In the genomic region with DNA sequence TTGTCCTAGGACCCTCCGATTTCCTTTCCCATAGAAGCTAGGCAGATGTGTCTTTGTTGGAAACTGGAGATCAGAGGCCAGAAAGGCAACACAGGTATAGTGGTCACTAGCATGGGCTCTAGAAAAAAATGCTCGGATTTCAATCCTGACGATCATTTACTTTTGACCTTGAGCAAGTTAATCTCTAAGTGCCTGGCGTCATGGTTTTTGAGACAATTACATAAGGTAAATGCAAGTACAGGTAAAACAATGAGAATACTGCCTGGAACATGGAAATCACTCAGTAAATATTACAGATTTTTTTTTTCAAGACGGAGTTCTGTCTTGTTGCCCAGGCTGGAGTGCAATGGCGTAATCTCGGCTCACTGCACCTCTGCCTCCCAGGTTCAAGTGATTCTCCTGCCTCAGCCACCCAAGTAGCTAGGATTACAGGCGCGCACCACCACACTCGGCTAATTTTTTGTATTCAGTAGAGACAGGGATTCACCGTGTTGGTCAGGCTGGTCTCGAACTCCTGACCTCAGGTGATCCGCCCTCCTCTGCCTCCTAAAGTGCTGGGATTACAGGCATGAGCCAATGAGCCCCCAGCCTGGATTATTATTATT, we compare ENCODE assay signal across 10 cellular contexts. TPM values are rescaled to one million over a fixed set of nuclear protein-coding genes. Genes with fewer than 3 reads are reported as not detected.
A peak's percentile ranks its signal among the peaks of the same experiment; 100 is the strongest.
DNase-seq lines count a peak whose midpoint lies in the region; ATAC-seq and TF ChIP-seq lines count a peak whose summit lies in the region.
"Had no signal": no experiment of that assay in that cellular context is flagged by ENCODE, and none has a peak within 500 bp of the region (broad histone marks: within the 10 kb centered on the region; RNA-seq: fewer than 3 reads in every experiment).

No MANE protein-coding gene starts in this region.

- peaks cover 15% of the 10 kb centered on the region for H3K4me1 Mint-ChIP-seq in MCF 10A (ENCODE audit: insufficient read depth, unreplicated experiment)

- no peak for ATAC-seq in upper lobe of left lung (ENCODE audit: low FRiP score in 2 of 2)

- intact Hi-C loops in MCF 10A (cut with micrococcal nuclease) (loop anchor here (10.0 kb wide), 1 partner anchor 251 kb away; no protein-coding TSS in a partner anchor), breast epithelium (cut with DNase I; ENCODE audit: low total_unique reads) (no loop called here)

- H3K4me1 ChIP-seq in breast epithelium: no peaks in the 10 kb centered on the region
- peaks cover 19% of the 10 kb centered on the region for H3K4me1 ChIP-seq in adipocyte (ENCODE audit: control insufficient read depth, insufficient read depth, low read length)
- peaks cover 13% of the 10 kb centered on the region for H3K4me1 ChIP-seq in muscle layer of colon (ENCODE audit: insufficient read depth, low read length)
- peaks cover 0 to 29% (median 6%) of the 10 kb centered on the region in 4 donors for H3K4me1 ChIP-seq in upper lobe of left lung

- peak overlapping the region; percentile 84 for H3K4me3 Mint-ChIP-seq in MCF 10A (ENCODE audit: unreplicated experiment)

- H3K36me3 ChIP-seq in breast epithelium (no peaks in the 10 kb centered on the region), adipocyte (ENCODE audit: control insufficient read depth, insufficient read depth, low read length, severe bottlenecking) (no peaks in the 10 kb centered on the region), muscle layer of colon (ENCODE audit: insufficient read depth, low read length) (no peaks in the 10 kb centered on the region), upper lobe of left lung (no peaks in the 10 kb centered on the region)

- WGBS in upper lobe of left lung, 2 donors: 71 to 78% methylated on average over 13 of the region's 13 CpGs

- no peak for DNase-seq in MCF 10A (ENCODE audit: unreplicated experiment)
- no peak for DNase-seq in breast epithelium (ENCODE audit: low spot score in 2 of 2)
- no peak for DNase-seq in adipocyte (ENCODE audit: low read depth)
- peak in 1 of 2 donors; percentile 34 for DNase-seq in upper lobe of left lung
- DNase-seq in GM13976 (ENCODE audit: low spot score): no peak
- DNase-seq in cerebellar nuclear complex (lab: John Stamatoyannopoulos, UW): no peak
- no peak for DNase-seq in dedifferentiated amniotic fluid mesenchymal stem cell (ENCODE audit: extremely low spot score)
- DNase-seq: stimulated activated CD4-positive, alpha-beta T cell treated with anti-CD3 and anti-CD28 coated beads, Interleukin-2, amount 100 ng/mL, for 24 hours had no signal

- H3K4me3 ChIP-seq in breast epithelium (peak overlapping the region in 1 of 3 donors; percentile 93), adipocyte (ENCODE audit: low read length) (no peak overlapping the region), muscle layer of colon (ENCODE audit: low read depth in 1 of 2, low read length in 2 of 2) (peak overlapping the region; percentile 24 to 79), upper lobe of left lung (peak overlapping the region in 3 of 4 donors; percentile 79 to 90 (median 88))

- no peaks in the 10 kb centered on the region for H3K36me3 Mint-ChIP-seq in MCF 10A (ENCODE audit: insufficient read depth, unreplicated experiment)

- TSS peak; percentile 51 for BruUV-seq in MCF 10A (replicated peaks; lab: Mats Ljungman, UMichigan)

- peak overlapping the region; percentile 70 for H3K27ac Mint-ChIP-seq in MCF 10A (ENCODE audit: low read depth, unreplicated experiment)

- peak overlapping the region; percentile 99 for H3K9ac ChIP-seq in adipocyte (ENCODE audit: low read length)
- no peak overlapping the region for H3K9ac ChIP-seq in muscle layer of colon (ENCODE audit: low read length)

- H3K27me3 ChIP-seq in breast epithelium: no peaks in the 10 kb centered on the region
- H3K27me3 ChIP-seq in adipocyte (replicated peaks; ENCODE audit: control insufficient read depth, insufficient read depth, low read length): no peaks in the 10 kb centered on the region
- H3K27me3 ChIP-seq in muscle layer of colon (ENCODE audit: control insufficient read depth in 1 of 2, insufficient read depth in 2 of 2, low read length in 2 of 2): no peaks in the 10 kb centered on the region
- no peaks in the 10 kb centered on the region for H3K27me3 ChIP-seq in upper lobe of left lung
- H3K27me3 ChIP-seq: SJSA1 had no signal

- peak overlapping the region in 1 of 2 donors; percentile 94 for H3K27ac ChIP-seq in breast epithelium
- H3K27ac ChIP-seq in muscle layer of colon (ENCODE audit: low read depth, low read length): no peak overlapping the region
- peak overlapping the region in 3 of 4 donors; percentile 97 to 98 (median 98) for H3K27ac ChIP-seq in upper lobe of left lung

- POLR2A ChIA-PET in MCF 10A (lab: Yijun Ruan, JAX): interaction anchor here (1.0 to 2.3 kb wide), 5 partner anchors 11 to 120 kb away, joined by 3 to 14 read pairs (median 5); no protein-coding TSS in a partner anchor

- H3K27me3 Mint-ChIP-seq in MCF 10A (ENCODE audit: insufficient read depth, unreplicated experiment): no peaks in the 10 kb centered on the region

- H3K9me3 ChIP-seq in breast epithelium (no peaks in the 10 kb centered on the region), adipocyte (ENCODE audit: control insufficient read depth, low read length) (no peaks in the 10 kb centered on the region), muscle layer of colon (ENCODE audit: low read length) (no peaks in the 10 kb centered on the region), upper lobe of left lung (no peaks in the 10 kb centered on the region)
- H3K9me3 ChIP-seq: SJSA1 had no signal

- no peaks in the 10 kb centered on the region for H3K9me3 Mint-ChIP-seq in MCF 10A (ENCODE audit: unreplicated experiment)

- no peak for TF ChIP-seq POLR2A in breast epithelium (IDR thresholded peaks at IDR 0.05)
- no peak for TF ChIP-seq POLR2A in upper lobe of left lung (IDR thresholded peaks at IDR 0.05)

- CTCF ChIA-PET in MCF 10A (lab: Yijun Ruan, JAX): interaction anchor here (0.7 to 0.8 kb wide), 2 partner anchors 12 to 57 kb away, joined by 3 read pairs; no protein-coding TSS in a partner anchor

- TF ChIP-seq CTCF in MCF 10A (IDR thresholded peaks at IDR 0.05; ENCODE audit: unreplicated experiment) (no peak), breast epithelium (IDR thresholded peaks at IDR 0.05) (no peak), upper lobe of left lung (IDR thresholded peaks at IDR 0.05) (no peak), GM13976 (IDR thresholded peaks at IDR 0.05; ENCODE audit: borderline replicate concordance, control extremely low read depth, extremely low read depth, insufficient read depth, missing control alignments) (no peak)

- TF ChIP-seq EP300 in upper lobe of left lung (IDR thresholded peaks at IDR 0.05): no peak

- in situ Hi-C loops in GM13976 (cut with MboI; ENCODE audit: low sequenced_read_pairs, unreplicated experiment): no loop called here

RNA-seq across cellular contexts. Expression of gene DENND5A, which starts 1.1 kb away (rescaled TPM):
- total RNA-seq in MCF 10A (2022): 55.4 and 61.1 TPM in 2 replicates
- 100 to 1,000 TPM in 2 of 3 donors, 10 to 100 TPM in 1; 63.5 to 124 (median 118) TPM for total RNA-seq in breast epithelium
- total RNA-seq in upper lobe of left lung: 100 to 1,000 TPM in 3 of 6 donors, 10 to 100 TPM in 3; 84.4 to 159 (median 98.8) TPM

RNA-seq across cellular contexts. Expression of gene TMEM41B, which starts 48.2 kb away (rescaled TPM):
- total RNA-seq in MCF 10A (2022) (50.3 and 72.8 TPM in 2 replicates), breast epithelium (10 to 100 TPM; 19.2 to 42.3 (median 38.0) TPM), upper lobe of left lung (100 to 1,000 TPM in 2 of 6 donors, 10 to 100 TPM in 4; 61.7 to 114 (median 88.5) TPM)
